1 cellular context compared by ENCODE assay signal in the genomic region with DNA sequence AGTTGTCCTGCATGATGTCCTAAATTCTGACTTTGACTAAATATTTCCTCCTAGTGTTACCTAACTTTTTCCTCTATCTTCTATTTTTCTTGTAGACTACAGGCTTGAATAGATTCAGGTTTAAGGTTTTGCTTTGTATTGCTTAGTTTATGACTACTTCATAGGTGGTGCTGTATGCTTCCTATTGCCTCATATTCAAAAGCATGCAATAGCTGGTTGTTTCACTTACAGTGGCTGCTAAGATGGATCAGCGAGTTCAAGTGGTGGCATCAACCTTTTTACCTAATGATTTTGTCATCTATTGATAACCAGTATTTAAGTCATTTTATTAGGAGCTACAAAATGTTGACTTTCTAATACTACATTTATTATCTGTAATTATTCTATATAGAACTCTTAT.
TF ChIP-seq lines count a peak whose summit lies in the region.

No MANE protein-coding gene starts in this region.

TF ChIP-seq in HepG2, 621 proteins besides CTCF, POLR2A, EP300 and RAD21:
- TF ChIP-seq CEBPB (IDR thresholded peaks at IDR 0.05; ENCODE audit: borderline replicate concordance, low read depth, low read length) (peak; percentile 66; the same call in 1 of the 2 replicates), PHF8 (CRISPR knock-in tag; IDR thresholded peaks at IDR 0.05) (no peak)
